In genomic region chr3:183933160-183933559, GRCh38 we compare ENCODE assay signal across 17 cellular contexts.
"Had no signal": no experiment of that assay in that cellular context is flagged by ENCODE, and none has a peak within 500 bp of the region (broad histone marks: within the 10 kb centered on the region; RNA-seq: fewer than 3 reads in every experiment).

No MANE protein-coding gene starts in this region.

- DNase-seq: caudate nucleus; dorsolateral prefrontal cortex; effector CD8-positive, alpha-beta T cell; islet precursor cell; left lung; mesendoderm; naive thymus-derived CD8-positive, alpha-beta T cell; ovary; stimulated activated CD4-positive, alpha-beta T cell treated with anti-CD3 and anti-CD28 coated beads, Interleukin-2, amount 100 ng/mL, for 24 hours; stimulated activated CD4-positive, alpha-beta T cell treated with anti-CD3 and anti-CD28 coated beads, Interleukin-4, amount 100 ng/mL, for 4 hours; stimulated activated naive CD4-positive, alpha-beta T cell; stomach; substantia nigra; transverse colon had no signal

- H3K9me3 Mint-ChIP-seq: naive thymus-derived CD8-positive, alpha-beta T cell had no signal

- H3K27me3 Mint-ChIP-seq: naive thymus-derived CD8-positive, alpha-beta T cell had no signal

- ATAC-seq: esophagus mucosa; left lung; naive thymus-derived CD8-positive, alpha-beta T cell; sciatic nerve had no signal

- H3K4me1 Mint-ChIP-seq: naive thymus-derived CD8-positive, alpha-beta T cell had no signal

- H3K4me3 Mint-ChIP-seq: naive thymus-derived CD8-positive, alpha-beta T cell had no signal

- H3K9me3 ChIP-seq: left lung, ovary, stomach, thoracic aorta, transverse colon had no signal
